ENCODE assay signal across 8 cellular contexts in genomic region chr5:96868603-96869371, GRCh38. TPM values are rescaled to one million over a fixed set of nuclear protein-coding genes. Genes with fewer than 3 reads are reported as not detected.
A peak's percentile ranks its signal among the peaks of the same experiment; 100 is the strongest.
DNase-seq lines count a peak whose midpoint lies in the region; ATAC-seq and TF ChIP-seq lines count a peak whose summit lies in the region.

No MANE protein-coding gene starts in this region.

- H3K9me3 ChIP-seq in Panc1 (ENCODE audit: control insufficient read depth, insufficient read depth, low read depth, low read length) (no peaks in the 10 kb centered on the region), colonic mucosa (no peaks in the 10 kb centered on the region), lung (ENCODE audit: control insufficient read depth in 2 of 2, insufficient read depth in 1 of 2, low read length in 1 of 2) (no peaks in the 10 kb centered on the region)

- peak; percentile 87 for ATAC-seq in activated T-cell treated with anti-CD3 and anti-CD28 coated beads, Interleukin-2, amount 50 U/mL, for 4 hours
- peak; percentile 82 for ATAC-seq in GM21576 (IDR thresholded peaks at IDR 0.05; ENCODE audit: unreplicated experiment)
- ATAC-seq in Panc1, result peak; percentile 93
- peak; percentile 86 for ATAC-seq in lung (ENCODE audit: insufficient read depth, low FRiP score)

- 61 to 69% methylated on average over 6 of the region's 6 CpGs for WGBS in lung, 2 donors

- no peaks in the 10 kb centered on the region for H3K9me3 Mint-ChIP-seq in activated T-cell treated with anti-CD3 and anti-CD28 coated beads, Interleukin-2, amount 50 U/mL, for 4 hours

- CTCF ChIA-PET in Panc1 (lab: Charles Lee), result interaction anchor here (0.6 to 1.8 kb wide), 8 partner anchors 54 to 295 kb away, joined by 3 to 12 read pairs (median 4); partner anchors contain the start of gene LIX1

- intact Hi-C loops in Panc1 (cut with micrococcal nuclease; ENCODE audit: unreplicated experiment), result loop anchor here (2.0 kb wide), 1 partner anchor 294 kb away; no protein-coding TSS in a partner anchor
- intact Hi-C loops in colonic mucosa (cut with DNase I), result loop anchor here (5.0 kb wide), 1 partner anchor 294 kb away; no protein-coding TSS in a partner anchor

- H3K4me3 Mint-ChIP-seq in activated T-cell treated with anti-CD3 and anti-CD28 coated beads, Interleukin-2, amount 50 U/mL, for 4 hours, result no peak overlapping the region

- H3K4me1 Mint-ChIP-seq in activated T-cell treated with anti-CD3 and anti-CD28 coated beads, Interleukin-2, amount 50 U/mL, for 4 hours (ENCODE audit: low read depth), result peaks cover 44% of the 10 kb centered on the region

- no peak for DNase-seq in activated T-cell treated with anti-CD3 and anti-CD28 coated beads, Interleukin-2, amount 50 U/mL, for 4 hours
- DNase-seq in activated T-cell treated with anti-CD3 and anti-CD28 coated beads, Interleukin-2, amount 50 U/mL, for 48 hours, result no peak
- DNase-seq in HT-29 (ENCODE audit: low spot score) (peak; percentile 61), Panc1 (ENCODE audit: low read depth, low spot score) (peak; percentile 79), colonic mucosa (no peak), lung (ENCODE audit: low spot score) (no peak), OCI-M2 (lab: John Stamatoyannopoulos, UW; ENCODE audit: unreplicated experiment) (no peak)

- POLR2A ChIA-PET in Panc1 (lab: Charles Lee), result no interaction called here

- H3K9ac ChIP-seq in colonic mucosa (ENCODE audit: low read depth in 2 of 2, low read length in 2 of 2), result no peak overlapping the region

- TF ChIP-seq CTCF in Panc1 (IDR thresholded peaks at IDR 0.05), result peak; percentile 92
- TF ChIP-seq CTCF in colonic mucosa (IDR thresholded peaks at IDR 0.05), result peak; percentile 90
- TF ChIP-seq CTCF in lung (IDR thresholded peaks at IDR 0.05; ENCODE audit: control extremely low read depth, extremely low read depth), result peak; percentile 80

- no peak overlapping the region for H3K4me3 ChIP-seq in Panc1 (ENCODE audit: low read depth in 2 of 2, low read length in 2 of 2)
- H3K4me3 ChIP-seq in colonic mucosa, result no peak overlapping the region
- no peak overlapping the region for H3K4me3 ChIP-seq in lung

- H3K27me3 ChIP-seq in Panc1 (ENCODE audit: control insufficient read depth, insufficient read depth, low read length) (peaks cover 7% of the 10 kb centered on the region; the same call in 1 of the 2 replicates), colonic mucosa (no peaks in the 10 kb centered on the region), lung (ENCODE audit: control insufficient read depth, insufficient read depth) (no peaks in the 10 kb centered on the region)

- in situ Hi-C loops in Panc1 (cut with HindIII; ENCODE audit: low pct_unique_long_range_greater_than_20kb, low sequenced_read_pairs), result no loop called here

- no peaks in the 10 kb centered on the region for H3K36me3 ChIP-seq in Panc1 (ENCODE audit: control insufficient read depth, insufficient read depth, low read length)
- H3K36me3 ChIP-seq in colonic mucosa, result no peaks in the 10 kb centered on the region
- H3K36me3 ChIP-seq in lung (ENCODE audit: control insufficient read depth in 2 of 2, insufficient read depth in 2 of 2, low read length in 2 of 2), result no peaks in the 10 kb centered on the region

- no peaks in the 10 kb centered on the region for H3K27me3 Mint-ChIP-seq in activated T-cell treated with anti-CD3 and anti-CD28 coated beads, Interleukin-2, amount 50 U/mL, for 4 hours (ENCODE audit: low read depth)

- H3K27ac ChIP-seq in Panc1 (ENCODE audit: low read length), result no peak overlapping the region
- H3K27ac ChIP-seq in colonic mucosa, result no peak overlapping the region
- no peak overlapping the region for H3K27ac ChIP-seq in lung (ENCODE audit: low read depth in 1 of 2, low read length in 1 of 2)

- no TSS peak for BruUV-seq in Panc1 (replicated peaks; lab: Mats Ljungman, UMichigan)

- H3K36me3 Mint-ChIP-seq in activated T-cell treated with anti-CD3 and anti-CD28 coated beads, Interleukin-2, amount 50 U/mL, for 4 hours (ENCODE audit: insufficient read depth), result no peaks in the 10 kb centered on the region

- H3K4me1 ChIP-seq in Panc1 (ENCODE audit: control insufficient read depth, insufficient read depth, low read length), result no peaks in the 10 kb centered on the region
- no peaks in the 10 kb centered on the region for H3K4me1 ChIP-seq in colonic mucosa
- no peaks in the 10 kb centered on the region for H3K4me1 ChIP-seq in lung (ENCODE audit: control insufficient read depth in 2 of 2, insufficient read depth in 2 of 2, low read length in 2 of 2)

RNA-seq across cellular contexts. Expression of gene ERAP2, which starts 7.5 kb away (rescaled TPM):
- 10 to 100 TPM; 11.2 to 32.2 (median 15.2) TPM for total RNA-seq in activated T-cell treated with anti-CD3 and anti-CD28 coated beads, Interleukin-2, amount 50 U/mL, for 4 hours
- total RNA-seq in HT-29 (2014; rRNA removed; shearing (Covaris generic)), result 23.3 and 31.6 TPM in 2 replicates
- total RNA-seq in Panc1 (2021; ENCODE audit: unreplicated experiment) (15.5 TPM), colonic mucosa (10 to 100 TPM; 18.3 to 26.7 TPM), lung (10 to 100 TPM in 1 of 2 donors, 1 to 10 TPM in 1; 4.9 to 11.6 TPM)
- polyA plus RNA-seq in Panc1 (2012; ENCODE audit: insufficient read length), result 7.6 TPM
- polyA plus RNA-seq in lung, result 10 to 100 TPM in 1 of 2 donors, 1 to 10 TPM in 1; 2.8 to 19.8 TPM

Comparison
In these comparisons a context has a peak if more than half of its experiments do, and no peak if none do; other contexts are left out.
1. DNase-seq: peak in HT-29 (single experiment) and Panc1 (single experiment); none in activated T-cell treated with anti-CD3 and anti-CD28 coated beads, Interleukin-2, amount 50 U/mL, for 4 hours (single experiment), activated T-cell treated with anti-CD3 and anti-CD28 coated beads, Interleukin-2, amount 50 U/mL, for 48 hours (0 of 2), colonic mucosa (single experiment), lung (single experiment) and OCI-M2 (single experiment).
2. Peak in every context shown above with its lines, with median percentiles within 50 percentile points of each other: ATAC-seq and CTCF ChIP-seq.